In genomic region chr14:105093426-105094192, GRCh38 we compare ENCODE assay signal across 1 cellular context.
TF ChIP-seq lines count a peak whose summit lies in the region.

No MANE protein-coding gene starts in this region.

TF ChIP-seq in H1, 55 proteins besides CTCF, POLR2A, EP300 and RAD21:
- peak; percentile 82 for TF ChIP-seq KDM4A (IDR thresholded peaks at IDR 0.05; ENCODE audit: low read depth, low read length, severe bottlenecking)
- no peak for TF ChIP-seq RXRA (IDR thresholded peaks at IDR 0.05; ENCODE audit: insufficient read depth, low read depth, low read length)
- no peak for TF ChIP-seq CBX8 (IDR thresholded peaks at IDR 0.05; ENCODE audit: borderline replicate concordance, low read depth, low read length)
- TF ChIP-seq SP2 (IDR thresholded peaks at IDR 0.05; ENCODE audit: low read length): no peak
- TF ChIP-seq TAF1 (IDR thresholded peaks at IDR 0.05; ENCODE audit: low read depth, low read length): 0 out of 2 replicates have a peak, but pooled peaks have one; percentile 35
- TF ChIP-seq SIN3A (conservative IDR thresholded peaks at IDR 0.05 in 1 of 2, IDR thresholded peaks at IDR 0.05 in 1 of 2; ENCODE audit: low read depth in 1 of 2, low read length in 2 of 2): no peak
- peak; percentile 50 for TF ChIP-seq EZH2 (IDR thresholded peaks at IDR 0.05; ENCODE audit: low read depth, low read length, severe bottlenecking)
- no peak for TF ChIP-seq GTF2F1 (IDR thresholded peaks at IDR 0.05; ENCODE audit: borderline replicate concordance, low read depth, low read length)
- no peak for TF ChIP-seq HDAC2 (IDR thresholded peaks at IDR 0.05; ENCODE audit: borderline replicate concordance in 1 of 2, low read depth in 2 of 2, low read length in 2 of 2)
- no peak for TF ChIP-seq SP4 (IDR thresholded peaks at IDR 0.05; ENCODE audit: low read length)
- no peak for TF ChIP-seq CREB1 (IDR thresholded peaks at IDR 0.05)
- TF ChIP-seq E2F6 (IDR thresholded peaks at IDR 0.05): no peak; the same call in 1 of the 2 replicates
- 0 out of 2 replicates have a peak, but pooled peaks have one; percentile 41 for TF ChIP-seq SP1 (IDR thresholded peaks at IDR 0.05; ENCODE audit: low read depth, low read length)
- TF ChIP-seq BACH1 (IDR thresholded peaks at IDR 0.05; ENCODE audit: low read length): peak; percentile 31; the same call in 1 of the 2 replicates
- TF ChIP-seq EGR1 (IDR thresholded peaks at IDR 0.05; ENCODE audit: borderline replicate concordance, low read depth, low read length): peak; percentile 81; the same call in 1 of the 2 replicates
- TF ChIP-seq, protein P1, sequence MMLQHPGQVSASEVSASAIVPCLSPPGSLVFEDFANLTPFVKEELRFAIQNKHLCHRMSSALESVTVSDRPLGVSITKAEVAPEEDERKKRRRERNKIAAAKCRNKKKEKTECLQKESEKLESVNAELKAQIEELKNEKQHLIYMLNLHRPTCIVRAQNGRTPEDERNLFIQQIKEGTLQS (IDR thresholded peaks at IDR 0.05; ENCODE audit: insufficient read depth, low read depth, low read length): no peak
- no peak for TF ChIP-seq SIX5 (IDR thresholded peaks at IDR 0.05; ENCODE audit: low read depth, low read length)
- peak; percentile 24; the same call in 1 of the 2 replicates for TF ChIP-seq YY1 (IDR thresholded peaks at IDR 0.05; ENCODE audit: low read depth, low read length)
- TF ChIP-seq, protein P2, sequence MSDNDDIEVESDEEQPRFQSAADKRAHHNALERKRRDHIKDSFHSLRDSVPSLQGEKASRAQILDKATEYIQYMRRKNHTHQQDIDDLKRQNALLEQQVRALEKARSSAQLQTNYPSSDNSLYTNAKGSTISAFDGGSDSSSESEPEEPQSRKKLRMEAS (IDR thresholded peaks at IDR 0.05): peak; percentile 54; the same call in 1 of the 2 replicates
- no peak for TF ChIP-seq RFX5 (IDR thresholded peaks at IDR 0.05; ENCODE audit: borderline replicate concordance, low read depth, low read length)
- no peak; the same call in 1 of the 2 replicates for TF ChIP-seq TBP (IDR thresholded peaks at IDR 0.05; ENCODE audit: low read depth, low read length)
- TF ChIP-seq, protein P3, sequence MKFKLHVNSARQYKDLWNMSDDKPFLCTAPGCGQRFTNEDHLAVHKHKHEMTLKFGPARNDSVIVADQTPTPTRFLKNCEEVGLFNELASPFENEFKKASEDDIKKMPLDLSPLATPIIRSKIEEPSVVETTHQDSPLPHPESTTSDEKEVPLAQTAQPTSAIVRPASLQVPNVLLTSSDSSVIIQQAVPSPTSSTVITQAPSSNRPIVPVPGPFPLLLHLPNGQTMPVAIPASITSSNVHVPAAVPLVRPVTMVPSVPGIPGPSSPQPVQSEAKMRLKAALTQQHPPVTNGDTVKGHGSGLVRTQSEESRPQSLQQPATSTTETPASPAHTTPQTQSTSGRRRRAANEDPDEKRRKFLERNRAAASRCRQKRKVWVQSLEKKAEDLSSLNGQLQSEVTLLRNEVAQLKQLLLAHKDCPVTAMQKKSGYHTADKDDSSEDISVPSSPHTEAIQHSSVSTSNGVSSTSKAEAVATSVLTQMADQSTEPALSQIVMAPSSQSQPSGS (IDR thresholded peaks at IDR 0.05; ENCODE audit: low read length): no peak
- TF ChIP-seq CTBP2 (IDR thresholded peaks at IDR 0.05; ENCODE audit: borderline replicate concordance, insufficient read depth, insufficient read length, low read length): no peak
- TF ChIP-seq, protein P4, sequence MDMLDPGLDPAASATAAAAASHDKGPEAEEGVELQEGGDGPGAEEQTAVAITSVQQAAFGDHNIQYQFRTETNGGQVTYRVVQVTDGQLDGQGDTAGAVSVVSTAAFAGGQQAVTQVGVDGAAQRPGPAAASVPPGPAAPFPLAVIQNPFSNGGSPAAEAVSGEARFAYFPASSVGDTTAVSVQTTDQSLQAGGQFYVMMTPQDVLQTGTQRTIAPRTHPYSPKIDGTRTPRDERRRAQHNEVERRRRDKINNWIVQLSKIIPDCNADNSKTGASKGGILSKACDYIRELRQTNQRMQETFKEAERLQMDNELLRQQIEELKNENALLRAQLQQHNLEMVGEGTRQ (IDR thresholded peaks at IDR 0.05; ENCODE audit: low read length): peak; percentile 49
- TF ChIP-seq SRF (IDR thresholded peaks at IDR 0.05; ENCODE audit: low read depth, low read length): no peak
- no peak for TF ChIP-seq CEBPB (IDR thresholded peaks at IDR 0.05; ENCODE audit: low read depth, low read length)
- no peak for TF ChIP-seq SAP30 (IDR thresholded peaks at IDR 0.05; ENCODE audit: insufficient read depth, insufficient replicate concordance, low read length)
- no peak for TF ChIP-seq NRF1 (IDR thresholded peaks at IDR 0.05; ENCODE audit: low read depth, low read length)
- no peak for TF ChIP-seq TEAD4 (IDR thresholded peaks at IDR 0.05; ENCODE audit: low read depth, low read length)
- TF ChIP-seq JUN (IDR thresholded peaks at IDR 0.05; ENCODE audit: low read depth, low read length): no peak
- no peak for TF ChIP-seq PHF8 (conservative IDR thresholded peaks at IDR 0.05; ENCODE audit: low read depth, low read length)
- TF ChIP-seq KDM5A (IDR thresholded peaks at IDR 0.05; ENCODE audit: low read length): no peak
- no peak for TF ChIP-seq TAF7 (optimal IDR thresholded peaks at IDR 0.05; ENCODE audit: borderline replicate concordance, low read depth, low read length)
- TF ChIP-seq CHD2 (IDR thresholded peaks at IDR 0.05; ENCODE audit: low read length): no peak
- TF ChIP-seq ZNF274 (IDR thresholded peaks at IDR 0.05; ENCODE audit: borderline replicate concordance, extremely low read depth, low read length): no peak
- TF ChIP-seq TCF12 (IDR thresholded peaks at IDR 0.05; ENCODE audit: low read depth, low read length): no peak
- TF ChIP-seq ASH2L (IDR thresholded peaks at IDR 0.05; ENCODE audit: low read length): peak; percentile 29
- TF ChIP-seq BRCA1 (IDR thresholded peaks at IDR 0.05; ENCODE audit: low read depth, low read length): no peak
- no peak for TF ChIP-seq CHD1 (IDR thresholded peaks at IDR 0.05; ENCODE audit: low read depth, low read length)
- no peak for TF ChIP-seq POU5F1 (IDR thresholded peaks at IDR 0.05; ENCODE audit: low read depth, low read length)
- no peak for TF ChIP-seq JUND (IDR thresholded peaks at IDR 0.05; ENCODE audit: low read length)
- TF ChIP-seq BCL11A (IDR thresholded peaks at IDR 0.05; ENCODE audit: low read depth in 2 of 2, low read length in 2 of 2): no peak
- TF ChIP-seq CHD7 (IDR thresholded peaks at IDR 0.05; ENCODE audit: insufficient replicate concordance, low read length): no peak
- TF ChIP-seq GABPA (IDR thresholded peaks at IDR 0.05; ENCODE audit: borderline replicate concordance, insufficient read depth, low read length): peak; percentile 51; the same call in 1 of the 2 replicates
- no peak for TF ChIP-seq RBBP5 (IDR thresholded peaks at IDR 0.05; ENCODE audit: borderline replicate concordance, low read depth, low read length)
- no peak for TF ChIP-seq RNF2 (IDR thresholded peaks at IDR 0.05; ENCODE audit: borderline replicate concordance, low read depth, low read length, missing control alignments, poor library complexity, severe bottlenecking)
- TF ChIP-seq FOSL1 (IDR thresholded peaks at IDR 0.05; ENCODE audit: insufficient read depth, low read depth, low read length): no peak
- no peak for TF ChIP-seq POLR2AphosphoS5 (IDR thresholded peaks at IDR 0.05; ENCODE audit: low read depth, low read length)
- no peak for TF ChIP-seq KDM1A (IDR thresholded peaks at IDR 0.05; ENCODE audit: borderline replicate concordance, low read length)
- TF ChIP-seq SUZ12 (IDR thresholded peaks at IDR 0.05; ENCODE audit: low read length): no peak
- no peak for TF ChIP-seq SIRT6 (IDR thresholded peaks at IDR 0.05; ENCODE audit: low read length)
- no peak for TF ChIP-seq NANOG (IDR thresholded peaks at IDR 0.05; ENCODE audit: insufficient read depth, low read depth, low read length, poor library complexity, severe bottlenecking)
- TF ChIP-seq HDAC6 (IDR thresholded peaks at IDR 0.05; ENCODE audit: low read depth, low read length): no peak
- no peak for TF ChIP-seq CBX5 (IDR thresholded peaks at IDR 0.05; ENCODE audit: low read depth, low read length)
- no peak for TF ChIP-seq MAFK (IDR thresholded peaks at IDR 0.05; ENCODE audit: low read depth, low read length)
